ENCODE assay signal across 1 cellular context in genomic region chr11:70675697-70676374, GRCh38.
TF ChIP-seq lines count a peak whose summit lies in the region.

No MANE protein-coding gene starts in this region.

TF ChIP-seq in H1, 55 proteins besides CTCF, POLR2A, EP300 and RAD21 (continued from another document):
- no peak for TF ChIP-seq CBX5 (IDR thresholded peaks at IDR 0.05; ENCODE audit: low read depth, low read length)
- no peak for TF ChIP-seq SUZ12 (IDR thresholded peaks at IDR 0.05; ENCODE audit: low read length)
- no peak for TF ChIP-seq SP2 (IDR thresholded peaks at IDR 0.05; ENCODE audit: low read length)
- no peak for TF ChIP-seq NANOG (IDR thresholded peaks at IDR 0.05; ENCODE audit: insufficient read depth, low read depth, low read length, poor library complexity, severe bottlenecking)
- TF ChIP-seq POU5F1 (IDR thresholded peaks at IDR 0.05; ENCODE audit: low read depth, low read length): no peak
- TF ChIP-seq RFX5 (IDR thresholded peaks at IDR 0.05; ENCODE audit: borderline replicate concordance, low read depth, low read length): no peak
